In genomic region chr9:126321742-126322141, GRCh38 we compare ENCODE assay signal across 21 cellular contexts. TPM values are rescaled to one million over a fixed set of nuclear protein-coding genes. Genes with fewer than 3 reads are reported as not detected.
DNase-seq lines count a peak whose midpoint lies in the region; ATAC-seq, FAIRE-seq and TF ChIP-seq lines count a peak whose summit lies in the region.
"Had no signal": no experiment of that assay in that cellular context is flagged by ENCODE, and none has a peak within 500 bp of the region (broad histone marks: within the 10 kb centered on the region; RNA-seq: fewer than 3 reads in every experiment).

No MANE protein-coding gene starts in this region.

- no peak for FAIRE-seq in A549 (lab: Jason Lieb, UNC)
- FAIRE-seq: G401.6, GM12891, GM19239 had no signal

- ATAC-seq in A549 = no peak
- ATAC-seq in stimulated activated effector memory CD8-positive, alpha-beta T cell treated with anti-CD3 and anti-CD28 coated beads, Interleukin-12 subunit alpha, Interleukin-12 subunit beta, amount 100 ng/mL, for 72 hours = no peak

- WGBS in A549 (ENCODE audit: missing lambda C conversion rate) = 40% methylated on average over 1 of the region's 1 CpG
- 94 to 95% methylated on average over 1 of the region's 1 CpG for WGBS in lower leg skin, 2 donors

- peaks cover 34% of the 10 kb centered on the region for H3K4me1 Mint-ChIP-seq in neural crest cell
- peaks cover 17% of the 10 kb centered on the region for H3K4me1 Mint-ChIP-seq in stimulated activated effector memory CD8-positive, alpha-beta T cell treated with anti-CD3 and anti-CD28 coated beads, Interleukin-12 subunit alpha, Interleukin-12 subunit beta, amount 100 ng/mL, for 72 hours

- H3K9me3 ChIP-seq in A549 = peaks cover 18% of the 10 kb centered on the region
- H3K9me3 ChIP-seq: BE2C had no signal

- peaks cover 11% of the 10 kb centered on the region for H3K9me3 Mint-ChIP-seq in neural crest cell
- no peaks in the 10 kb centered on the region for H3K9me3 Mint-ChIP-seq in stimulated activated effector memory CD8-positive, alpha-beta T cell treated with anti-CD3 and anti-CD28 coated beads, Interleukin-12 subunit alpha, Interleukin-12 subunit beta, amount 100 ng/mL, for 72 hours

- no peak for TF ChIP-seq EP300 in A549 (IDR thresholded peaks at IDR 0.05)

- H3K27ac Mint-ChIP-seq in neural crest cell (ENCODE audit: unreplicated experiment) = peak overlapping the region; percentile 44
- H3K27ac Mint-ChIP-seq in stimulated activated effector memory CD8-positive, alpha-beta T cell treated with anti-CD3 and anti-CD28 coated beads, Interleukin-12 subunit alpha, Interleukin-12 subunit beta, amount 100 ng/mL, for 72 hours = peak overlapping the region; percentile 23
- H3K27ac Mint-ChIP-seq: CD14-positive monocyte; CD4-positive, CD25-positive, alpha-beta regulatory T cell had no signal

- no peak for TF ChIP-seq CTCF in A549 (IDR thresholded peaks at IDR 0.05)
- TF ChIP-seq CTCF in neural crest cell (conservative IDR thresholded peaks at IDR 0.05) = no peak
- no peak for TF ChIP-seq CTCF in lower leg skin (IDR thresholded peaks at IDR 0.05)

- intact Hi-C loops in lower leg skin (cut with DNase I; ENCODE audit: low total_unique reads) = no loop called here

- no peak overlapping the region for H3K27ac ChIP-seq in A549
- H3K27ac ChIP-seq: 22Rv1, BLaER1 had no signal

- CTCF ChIA-PET in A549 (lab: Yijun Ruan, JAX) = interaction anchor here (1.0 to 2.2 kb wide), 3 partner anchors 27 to 169 kb away, joined by 4 to 6 read pairs (median 4); no protein-coding TSS in a partner anchor

- DNase-seq in A549 (ENCODE audit: low read depth in 1 of 2, low spot score in 1 of 2) = no peak
- no peak for DNase-seq in neural crest cell (ENCODE audit: low read depth, low spot score)
- DNase-seq in stimulated activated effector memory CD8-positive, alpha-beta T cell treated with anti-CD3 and anti-CD28 coated beads, Interleukin-12 subunit alpha, Interleukin-12 subunit beta, amount 100 ng/mL, for 72 hours (ENCODE audit: low spot score in 2 of 2) = no peak
- DNase-seq in lower leg skin (ENCODE audit: low spot score in 2 of 2) = no peak
- DNase-seq in DMS153 (lab: John Stamatoyannopoulos, UW) = no peak
- DNase-seq: ACHN; BE2C; C1 segment of cervical spinal cord; CD4-positive, alpha-beta memory T cell; CD4-positive, CD25-positive, alpha-beta regulatory T cell; CD8-positive, alpha-beta memory T cell; COR-L47; DMS 273 treated with DMSO at 0.1 percent for 48 hours; DMS79 treated with DMSO at 0.1 percent for 48 hours; GF-D8 had no signal

- H3K36me3 Mint-ChIP-seq in neural crest cell (ENCODE audit: low read depth) = peaks cover 8% of the 10 kb centered on the region
- H3K36me3 Mint-ChIP-seq in stimulated activated effector memory CD8-positive, alpha-beta T cell treated with anti-CD3 and anti-CD28 coated beads, Interleukin-12 subunit alpha, Interleukin-12 subunit beta, amount 100 ng/mL, for 72 hours = peaks cover 5% of the 10 kb centered on the region
- H3K36me3 Mint-ChIP-seq: CD14-positive monocyte; CD4-positive, alpha-beta memory T cell had no signal

- TF ChIP-seq POLR2A in A549 (IDR thresholded peaks at IDR 0.05; ENCODE audit: low read length) (no peak), lower leg skin (IDR thresholded peaks at IDR 0.05) (no peak)

- POLR2A ChIA-PET in A549 (lab: Yijun Ruan, JAX) = no interaction called here

- H3K27me3 Mint-ChIP-seq in neural crest cell (ENCODE audit: low read depth) = no peaks in the 10 kb centered on the region
- H3K27me3 Mint-ChIP-seq: CD4-positive, alpha-beta memory T cell; CD8-positive, alpha-beta memory T cell had no signal

- no peak for TF ChIP-seq RAD21 in A549 (conservative IDR thresholded peaks at IDR 0.05 in 1 of 2, IDR thresholded peaks at IDR 0.05 in 1 of 2)

- H3K4me2 ChIP-seq in A549 = no peak overlapping the region
- H3K4me2 ChIP-seq: BLaER1 had no signal

- H3K4me1 ChIP-seq in A549 = no peaks in the 10 kb centered on the region
- H3K4me1 ChIP-seq: BE2C had no signal

- H3K4me3 Mint-ChIP-seq in neural crest cell = no peak overlapping the region
- no peak overlapping the region for H3K4me3 Mint-ChIP-seq in stimulated activated effector memory CD8-positive, alpha-beta T cell treated with anti-CD3 and anti-CD28 coated beads, Interleukin-12 subunit alpha, Interleukin-12 subunit beta, amount 100 ng/mL, for 72 hours
- H3K4me3 Mint-ChIP-seq: CD14-positive monocyte; CD4-positive, alpha-beta memory T cell had no signal

- H3K4me3 ChIP-seq in A549 (no peak overlapping the region), lower leg skin (ENCODE audit: low read depth, poor library complexity, severe bottlenecking) (no peak overlapping the region)
- H3K4me3 ChIP-seq: BLaER1 had no signal

TF ChIP-seq in A549, 52 proteins besides CTCF, POLR2A, EP300 and RAD21:
- no peak for TF ChIP-seq JUN (IDR thresholded peaks at IDR 0.05)
- no peak for TF ChIP-seq BHLHE40 (IDR thresholded peaks at IDR 0.05; ENCODE audit: low read depth, low read length)
- no peak for TF ChIP-seq CHD4 (IDR thresholded peaks at IDR 0.05; ENCODE audit: borderline replicate concordance)
- no peak for TF ChIP-seq ZNF302 (CRISPR knock-in tag; IDR thresholded peaks at IDR 0.05)
- peak; percentile 32; the same call in 1 of the 2 replicates for TF ChIP-seq ZC3H11A (IDR thresholded peaks at IDR 0.05)
- TF ChIP-seq JUNB (IDR thresholded peaks at IDR 0.05) = no peak
- no peak for TF ChIP-seq MAFK (IDR thresholded peaks at IDR 0.05; ENCODE audit: partially characterized antibody)
- no peak for TF ChIP-seq E2F6 (IDR thresholded peaks at IDR 0.05; ENCODE audit: borderline replicate concordance, low read depth)
TF ChIP-seq in A549: peak in this region for 1.

RNA-seq across cellular contexts. Expression of gene MVB12B, which starts 4.9 kb away (rescaled TPM):
- polyA plus RNA-seq in A549 (2011; rRNA removed) = 5.2 and 5.9 TPM in 2 replicates
- 5.0 and 7.6 TPM in 2 replicates for polyA plus RNA-seq in A549 (2012; cell fraction: cytosol; rRNA removed)
- polyA plus RNA-seq in A549 (2012; cell fraction: nucleus; rRNA removed) = 7.9 and 9.7 TPM in 2 replicates
- polyA plus RNA-seq in A549 (2017; fragmentation: RNase III; extraction: RNeasy Plus Mini Kit Qiagen cat#74134 plus additional on column Dnase treatment) = 4.3 to 5.1 TPM (median 4.6 TPM) in 3 replicates
- polyA minus RNA-seq in A549 (2011; rRNA and poly(A)+ RNA removed) = 10.0 and 12.3 TPM in 2 replicates
- total RNA-seq in neural crest cell = 65.5 and 68.1 TPM in 2 replicates
- 10 to 100 TPM in 3 of 4 donors, 1 to 10 TPM in 1; 8.6 to 12.5 (median 10.9) TPM for total RNA-seq in lower leg skin
